In genomic region chr12:132153501-132154340, GRCh38 we compare ENCODE assay signal across 8 cellular contexts. TPM values are rescaled to one million over a fixed set of nuclear protein-coding genes. Genes with fewer than 3 reads are reported as not detected.
DNase-seq lines count a peak whose midpoint lies in the region; ATAC-seq, FAIRE-seq and TF ChIP-seq lines count a peak whose summit lies in the region.

No MANE protein-coding gene starts in this region.

- ATAC-seq in GM21619 (IDR thresholded peaks at IDR 0.05; ENCODE audit: unreplicated experiment), result peak; percentile 80

- no peaks in the 10 kb centered on the region for H3K27me3 Mint-ChIP-seq in Calu3 (ENCODE audit: unreplicated experiment)

- H3K36me3 Mint-ChIP-seq in Calu3 (ENCODE audit: insufficient read depth, unreplicated experiment), result peaks cover 10% of the 10 kb centered on the region

- intact Hi-C loops in Calu3 (cut with micrococcal nuclease; ENCODE audit: unreplicated experiment), result loop anchor here (2.0 to 5.0 kb wide), 3 partner anchors 65 to 464 kb away; partner anchors contain the start of gene P2RX2

- BruUV-seq in Calu3 (replicated peaks; lab: Mats Ljungman, UMichigan), result no TSS peak

- no peak overlapping the region for H3K4me3 ChIP-seq in LNCaP clone FGC (ENCODE audit: low read depth, low read length)

- DNase-seq in Calu3 (peak; percentile 90), LNCaP clone FGC (ENCODE audit: low read depth) (no peak), SHP77 (lab: John Stamatoyannopoulos, UW) (peak; percentile 82 to 90), glomerular visceral epithelial cell (ENCODE audit: extremely low spot score) (peak; percentile 70), pons (ENCODE audit: low spot score) (peak; percentile 38), urothelium cell line (ENCODE audit: low spot score) (peak; percentile 86)
- peak; percentile 41 for DNase-seq in activated gamma-delta T cell treated with anti-CD3 and anti-CD28 coated beads, Interleukin-2, amount 50 U/mL, for 16 hours (ENCODE audit: low read depth)

- FAIRE-seq in urothelium cell line (lab: Jason Lieb, UNC), result no peak

- CTCF ChIA-PET in Calu3 (lab: Charles Lee), result interaction anchor here (0.7 to 2.9 kb wide), 12 partner anchors 9 to 485 kb away, joined by 3 to 96 read pairs (median 5); no protein-coding TSS in a partner anchor

- TF ChIP-seq CTCF in Calu3 (IDR thresholded peaks at IDR 0.05; ENCODE audit: unreplicated experiment) (peak; percentile 91), LNCaP clone FGC (IDR thresholded peaks at IDR 0.05; ENCODE audit: control insufficient read depth, extremely low read depth, insufficient read depth) (peak; percentile 97)

- H3K4me1 Mint-ChIP-seq in Calu3 (ENCODE audit: low read depth, unreplicated experiment), result no peaks in the 10 kb centered on the region

- H3K4me3 Mint-ChIP-seq in Calu3 (ENCODE audit: low read depth, unreplicated experiment), result peak overlapping the region; percentile 50

- H3K27ac Mint-ChIP-seq in Calu3 (ENCODE audit: unreplicated experiment), result no peak overlapping the region

- H3K9me3 Mint-ChIP-seq in Calu3 (ENCODE audit: low read depth, unreplicated experiment), result no peaks in the 10 kb centered on the region

RNA-seq across cellular contexts. Expression of gene NOC4L, which starts 9.5 kb away (rescaled TPM):
- 62.5 and 67.3 TPM in 2 replicates for total RNA-seq in Calu3 (2022)

RNA-seq across cellular contexts. Expression of gene DDX51, which starts 9.6 kb away (rescaled TPM):
- 46.3 and 48.0 TPM in 2 replicates for total RNA-seq in Calu3 (2022)
